ENCODE assay signal across 1 cellular context in the genomic region with DNA sequence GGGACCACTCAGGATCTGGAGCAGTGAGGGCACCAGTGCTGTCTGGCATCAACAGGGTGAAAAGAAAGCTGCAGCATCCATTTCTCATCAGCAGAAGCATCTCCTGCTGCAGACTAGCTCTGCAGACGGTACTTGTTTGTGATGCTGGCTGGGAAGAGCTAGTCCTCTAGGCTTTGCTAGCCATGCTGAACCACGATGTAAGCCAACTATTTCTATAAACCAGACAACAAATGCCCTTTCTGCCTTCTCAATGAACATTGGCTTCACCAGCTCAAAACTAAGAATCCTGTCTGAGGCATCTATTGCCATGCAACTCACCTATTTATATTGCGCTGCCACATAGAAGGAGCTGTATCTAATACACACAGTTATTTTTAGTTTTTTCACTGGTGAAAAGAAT.
TF ChIP-seq lines count a peak whose summit lies in the region.

No MANE protein-coding gene starts in this region.

TF ChIP-seq in SK-N-SH, 30 proteins besides CTCF, POLR2A, EP300 and RAD21:
- no peak for TF ChIP-seq GABPA (IDR thresholded peaks at IDR 0.05; ENCODE audit: low read depth)
- no peak for TF ChIP-seq SIN3A (IDR thresholded peaks at IDR 0.05; ENCODE audit: borderline replicate concordance, low read depth, low read length)
- TF ChIP-seq, protein P1, sequence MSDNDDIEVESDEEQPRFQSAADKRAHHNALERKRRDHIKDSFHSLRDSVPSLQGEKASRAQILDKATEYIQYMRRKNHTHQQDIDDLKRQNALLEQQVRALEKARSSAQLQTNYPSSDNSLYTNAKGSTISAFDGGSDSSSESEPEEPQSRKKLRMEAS (IDR thresholded peaks at IDR 0.05; ENCODE audit: low read depth): no peak
- TF ChIP-seq TCF12 (IDR thresholded peaks at IDR 0.05): no peak
- TF ChIP-seq RXRA (IDR thresholded peaks at IDR 0.05; ENCODE audit: borderline replicate concordance, low read depth): no peak
- TF ChIP-seq, protein P2, sequence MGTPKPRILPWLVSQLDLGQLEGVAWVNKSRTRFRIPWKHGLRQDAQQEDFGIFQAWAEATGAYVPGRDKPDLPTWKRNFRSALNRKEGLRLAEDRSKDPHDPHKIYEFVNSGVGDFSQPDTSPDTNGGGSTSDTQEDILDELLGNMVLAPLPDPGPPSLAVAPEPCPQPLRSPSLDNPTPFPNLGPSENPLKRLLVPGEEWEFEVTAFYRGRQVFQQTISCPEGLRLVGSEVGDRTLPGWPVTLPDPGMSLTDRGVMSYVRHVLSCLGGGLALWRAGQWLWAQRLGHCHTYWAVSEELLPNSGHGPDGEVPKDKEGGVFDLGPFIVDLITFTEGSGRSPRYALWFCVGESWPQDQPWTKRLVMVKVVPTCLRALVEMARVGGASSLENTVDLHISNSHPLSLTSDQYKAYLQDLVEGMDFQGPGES (IDR thresholded peaks at IDR 0.05; ENCODE audit: low read depth, low read length): no peak
- TF ChIP-seq ELF1 (IDR thresholded peaks at IDR 0.05): no peak
- no peak for TF ChIP-seq TAF1 (IDR thresholded peaks at IDR 0.05; ENCODE audit: borderline replicate concordance, low read depth, low read length)
- TF ChIP-seq POLR2AphosphoS5 (IDR thresholded peaks at IDR 0.05; ENCODE audit: low read depth, low read length): no peak
- no peak for TF ChIP-seq GATA2 (CRISPR knock-in tag; IDR thresholded peaks at IDR 0.05)
- no peak for TF ChIP-seq MEF2A (IDR thresholded peaks at IDR 0.05; ENCODE audit: borderline replicate concordance, low read depth)
- TF ChIP-seq EZH2phosphoT487 (IDR thresholded peaks at IDR 0.05; ENCODE audit: borderline replicate concordance, low read depth): no peak
- no peak for TF ChIP-seq NFIC (IDR thresholded peaks at IDR 0.05; ENCODE audit: borderline replicate concordance)
- TF ChIP-seq, protein P3, sequence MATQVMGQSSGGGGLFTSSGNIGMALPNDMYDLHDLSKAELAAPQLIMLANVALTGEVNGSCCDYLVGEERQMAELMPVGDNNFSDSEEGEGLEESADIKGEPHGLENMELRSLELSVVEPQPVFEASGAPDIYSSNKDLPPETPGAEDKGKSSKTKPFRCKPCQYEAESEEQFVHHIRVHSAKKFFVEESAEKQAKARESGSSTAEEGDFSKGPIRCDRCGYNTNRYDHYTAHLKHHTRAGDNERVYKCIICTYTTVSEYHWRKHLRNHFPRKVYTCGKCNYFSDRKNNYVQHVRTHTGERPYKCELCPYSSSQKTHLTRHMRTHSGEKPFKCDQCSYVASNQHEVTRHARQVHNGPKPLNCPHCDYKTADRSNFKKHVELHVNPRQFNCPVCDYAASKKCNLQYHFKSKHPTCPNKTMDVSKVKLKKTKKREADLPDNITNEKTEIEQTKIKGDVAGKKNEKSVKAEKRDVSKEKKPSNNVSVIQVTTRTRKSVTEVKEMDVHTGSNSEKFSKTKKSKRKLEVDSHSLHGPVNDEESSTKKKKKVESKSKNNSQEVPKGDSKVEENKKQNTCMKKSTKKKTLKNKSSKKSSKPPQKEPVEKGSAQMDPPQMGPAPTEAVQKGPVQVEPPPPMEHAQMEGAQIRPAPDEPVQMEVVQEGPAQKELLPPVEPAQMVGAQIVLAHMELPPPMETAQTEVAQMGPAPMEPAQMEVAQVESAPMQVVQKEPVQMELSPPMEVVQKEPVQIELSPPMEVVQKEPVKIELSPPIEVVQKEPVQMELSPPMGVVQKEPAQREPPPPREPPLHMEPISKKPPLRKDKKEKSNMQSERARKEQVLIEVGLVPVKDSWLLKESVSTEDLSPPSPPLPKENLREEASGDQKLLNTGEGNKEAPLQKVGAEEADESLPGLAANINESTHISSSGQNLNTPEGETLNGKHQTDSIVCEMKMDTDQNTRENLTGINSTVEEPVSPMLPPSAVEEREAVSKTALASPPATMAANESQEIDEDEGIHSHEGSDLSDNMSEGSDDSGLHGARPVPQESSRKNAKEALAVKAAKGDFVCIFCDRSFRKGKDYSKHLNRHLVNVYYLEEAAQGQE (IDR thresholded peaks at IDR 0.05; ENCODE audit: low read depth, low read length): no peak
